9 cellular contexts compared by ENCODE assay signal in genomic region chr3:56855856-56856538, GRCh38. TPM values are rescaled to one million over a fixed set of nuclear protein-coding genes. Genes with fewer than 3 reads are reported as not detected.
DNase-seq lines count a peak whose midpoint lies in the region; ATAC-seq and TF ChIP-seq lines count a peak whose summit lies in the region.
"Had no signal": no experiment of that assay in that cellular context is flagged by ENCODE, and none has a peak within 500 bp of the region (broad histone marks: within the 10 kb centered on the region; RNA-seq: fewer than 3 reads in every experiment).

No MANE protein-coding gene starts in this region.

- H3K4me3 ChIP-seq in DOHH2 (ENCODE audit: low read length), result no peak overlapping the region
- H3K4me3 ChIP-seq: lung had no signal

- no peaks in the 10 kb centered on the region for H4K20me1 ChIP-seq in DOHH2 (ENCODE audit: control insufficient read depth, insufficient read depth, low read depth, low read length)

- H3K9me3 Mint-ChIP-seq in activated naive CD4-positive, alpha-beta T cell treated with anti-CD3 and anti-CD28 coated beads, Interleukin-2, amount 50 U/mL, for 72 hours, result no peaks in the 10 kb centered on the region

- no peak overlapping the region for H3K4me2 ChIP-seq in DOHH2 (ENCODE audit: low read length)

- peak in 1 of 2 donors; percentile 62 for DNase-seq in activated naive CD4-positive, alpha-beta T cell treated with anti-CD3 and anti-CD28 coated beads, Interleukin-2, amount 50 U/mL, for 72 hours (ENCODE audit: low spot score in 2 of 2)
- peak; percentile 52 to 71 for DNase-seq in hippocampal formation (lab: John Stamatoyannopoulos, UW)
- peak; percentile 62 for DNase-seq in stimulated activated CD8-positive, alpha-beta memory T cell treated with anti-CD3 and anti-CD28 coated beads, Interleukin-4, amount 100 ng/mL, for 48 hours
- no peak for DNase-seq in NCI-H1048 (lab: John Stamatoyannopoulos, UW)

- peaks cover 8% of the 10 kb centered on the region for H3K4me1 ChIP-seq in DOHH2 (ENCODE audit: control insufficient read depth, low read length)

- H3K9me2 ChIP-seq in DOHH2 (replicated peaks; ENCODE audit: control insufficient read depth, low read length), result no peaks in the 10 kb centered on the region

- H3K27ac ChIP-seq in DOHH2 (ENCODE audit: low read depth, low read length), result no peak overlapping the region

- H3K27me3 ChIP-seq in DOHH2 (ENCODE audit: control insufficient read depth, low read length), result no peaks in the 10 kb centered on the region

- no peaks in the 10 kb centered on the region for H3F3A ChIP-seq in DOHH2 (ENCODE audit: control insufficient read depth, insufficient read depth)

- H3K79me2 ChIP-seq in DOHH2 (ENCODE audit: control insufficient read depth, low read length), result no peaks in the 10 kb centered on the region

- H3K9me3 ChIP-seq in DOHH2 (ENCODE audit: control insufficient read depth, insufficient read depth, low read length), result no peaks in the 10 kb centered on the region

- H3K36me3 Mint-ChIP-seq in activated naive CD4-positive, alpha-beta T cell treated with anti-CD3 and anti-CD28 coated beads, Interleukin-2, amount 50 U/mL, for 72 hours, result no peaks in the 10 kb centered on the region

- peak overlapping the region; percentile 12 to 70 for H3K27ac Mint-ChIP-seq in activated naive CD4-positive, alpha-beta T cell treated with anti-CD3 and anti-CD28 coated beads, Interleukin-2, amount 50 U/mL, for 72 hours

- TF ChIP-seq CTCF in DOHH2 (IDR thresholded peaks at IDR 0.05; ENCODE audit: low read depth, low read length, poor library complexity, severe bottlenecking), result peak; percentile 94
- peak; percentile 54 for TF ChIP-seq CTCF in LNCAP (IDR thresholded peaks at IDR 0.05)

- no peaks in the 10 kb centered on the region for H3K36me3 ChIP-seq in DOHH2 (ENCODE audit: control insufficient read depth, low read length)

- peak; percentile 46 to 71 for ATAC-seq in activated naive CD4-positive, alpha-beta T cell treated with anti-CD3 and anti-CD28 coated beads, Interleukin-2, amount 50 U/mL, for 72 hours
- ATAC-seq in HG03135 (IDR thresholded peaks at IDR 0.05; ENCODE audit: unreplicated experiment) (no peak), HG02884 (IDR thresholded peaks at IDR 0.05; ENCODE audit: unreplicated experiment) (no peak)

RNA-seq across cellular contexts. Expression of gene ARHGEF3, which starts 54.2 kb away (rescaled TPM):
- total RNA-seq in activated naive CD4-positive, alpha-beta T cell treated with anti-CD3 and anti-CD28 coated beads, Interleukin-2, amount 50 U/mL, for 72 hours, result 10 to 100 TPM; 35.7 to 54.0 TPM

Comparison
In these comparisons a context has a peak if more than half of its experiments do, and no peak if none do; other contexts are left out.
1. ATAC-seq: peak in activated naive CD4-positive, alpha-beta T cell treated with anti-CD3 and anti-CD28 coated beads, Interleukin-2, amount 50 U/mL, for 72 hours (2 of 2); none in HG03135 (single experiment) and HG02884 (single experiment).